In the genomic region with DNA sequence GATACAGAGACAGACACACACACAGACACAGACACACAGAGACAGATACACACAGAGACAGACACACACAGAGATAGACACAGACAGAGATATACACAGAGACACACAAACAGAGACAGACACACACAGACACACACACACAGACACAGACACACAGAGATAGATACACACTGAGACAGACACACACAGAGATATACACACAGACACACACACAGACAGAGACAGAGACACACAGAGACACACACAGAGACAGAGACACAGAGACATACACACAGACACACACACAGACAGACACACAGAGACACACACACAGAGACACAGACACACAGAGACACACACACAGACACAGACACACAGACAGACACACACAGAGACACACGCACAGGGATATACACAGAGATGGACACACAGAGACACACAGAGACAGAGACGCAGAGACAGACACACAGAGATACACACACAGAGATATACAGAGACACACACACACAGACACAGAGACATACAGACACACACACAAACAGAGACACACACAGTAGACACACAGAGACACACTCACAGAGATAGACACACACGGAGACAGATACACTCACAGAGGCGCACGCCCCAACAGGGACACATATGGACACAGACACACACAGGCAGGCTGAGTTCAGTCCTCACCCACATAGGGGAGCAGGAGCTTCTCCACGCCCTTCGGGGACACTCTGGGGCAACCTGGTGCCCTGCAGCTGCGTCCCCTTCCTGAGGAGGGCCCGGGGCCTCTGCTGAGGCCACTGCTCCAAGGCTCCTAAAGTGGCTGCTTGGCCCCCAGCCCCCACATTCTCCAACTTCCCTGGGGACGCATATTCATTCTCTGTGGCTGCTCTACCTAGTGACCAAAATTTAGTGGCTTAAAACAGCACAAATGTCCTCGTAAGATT, we compare ENCODE assay signal across 2 cellular contexts.
TF ChIP-seq lines count a peak whose summit lies in the region.

No MANE protein-coding gene starts in this region.

TF ChIP-seq in GM23338, 12 proteins besides CTCF, POLR2A, EP300 and RAD21 (continues in another document):
- TF ChIP-seq CREB1 (CRISPR knock-in tag; IDR thresholded peaks at IDR 0.05; ENCODE audit: low read depth) (no peak), NANOG (IDR thresholded peaks at IDR 0.05; ENCODE audit: borderline replicate concordance) (no peak), ZNF331 (CRISPR knock-in tag; IDR thresholded peaks at IDR 0.05; ENCODE audit: low read depth) (no peak)
- TF ChIP-seq, protein P1, sequence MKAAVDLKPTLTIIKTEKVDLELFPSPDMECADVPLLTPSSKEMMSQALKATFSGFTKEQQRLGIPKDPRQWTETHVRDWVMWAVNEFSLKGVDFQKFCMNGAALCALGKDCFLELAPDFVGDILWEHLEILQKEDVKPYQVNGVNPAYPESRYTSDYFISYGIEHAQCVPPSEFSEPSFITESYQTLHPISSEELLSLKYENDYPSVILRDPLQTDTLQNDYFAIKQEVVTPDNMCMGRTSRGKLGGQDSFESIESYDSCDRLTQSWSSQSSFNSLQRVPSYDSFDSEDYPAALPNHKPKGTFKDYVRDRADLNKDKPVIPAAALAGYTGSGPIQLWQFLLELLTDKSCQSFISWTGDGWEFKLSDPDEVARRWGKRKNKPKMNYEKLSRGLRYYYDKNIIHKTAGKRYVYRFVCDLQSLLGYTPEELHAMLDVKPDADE (IDR thresholded peaks at IDR 0.05): no peak
- TF ChIP-seq, protein P2, sequence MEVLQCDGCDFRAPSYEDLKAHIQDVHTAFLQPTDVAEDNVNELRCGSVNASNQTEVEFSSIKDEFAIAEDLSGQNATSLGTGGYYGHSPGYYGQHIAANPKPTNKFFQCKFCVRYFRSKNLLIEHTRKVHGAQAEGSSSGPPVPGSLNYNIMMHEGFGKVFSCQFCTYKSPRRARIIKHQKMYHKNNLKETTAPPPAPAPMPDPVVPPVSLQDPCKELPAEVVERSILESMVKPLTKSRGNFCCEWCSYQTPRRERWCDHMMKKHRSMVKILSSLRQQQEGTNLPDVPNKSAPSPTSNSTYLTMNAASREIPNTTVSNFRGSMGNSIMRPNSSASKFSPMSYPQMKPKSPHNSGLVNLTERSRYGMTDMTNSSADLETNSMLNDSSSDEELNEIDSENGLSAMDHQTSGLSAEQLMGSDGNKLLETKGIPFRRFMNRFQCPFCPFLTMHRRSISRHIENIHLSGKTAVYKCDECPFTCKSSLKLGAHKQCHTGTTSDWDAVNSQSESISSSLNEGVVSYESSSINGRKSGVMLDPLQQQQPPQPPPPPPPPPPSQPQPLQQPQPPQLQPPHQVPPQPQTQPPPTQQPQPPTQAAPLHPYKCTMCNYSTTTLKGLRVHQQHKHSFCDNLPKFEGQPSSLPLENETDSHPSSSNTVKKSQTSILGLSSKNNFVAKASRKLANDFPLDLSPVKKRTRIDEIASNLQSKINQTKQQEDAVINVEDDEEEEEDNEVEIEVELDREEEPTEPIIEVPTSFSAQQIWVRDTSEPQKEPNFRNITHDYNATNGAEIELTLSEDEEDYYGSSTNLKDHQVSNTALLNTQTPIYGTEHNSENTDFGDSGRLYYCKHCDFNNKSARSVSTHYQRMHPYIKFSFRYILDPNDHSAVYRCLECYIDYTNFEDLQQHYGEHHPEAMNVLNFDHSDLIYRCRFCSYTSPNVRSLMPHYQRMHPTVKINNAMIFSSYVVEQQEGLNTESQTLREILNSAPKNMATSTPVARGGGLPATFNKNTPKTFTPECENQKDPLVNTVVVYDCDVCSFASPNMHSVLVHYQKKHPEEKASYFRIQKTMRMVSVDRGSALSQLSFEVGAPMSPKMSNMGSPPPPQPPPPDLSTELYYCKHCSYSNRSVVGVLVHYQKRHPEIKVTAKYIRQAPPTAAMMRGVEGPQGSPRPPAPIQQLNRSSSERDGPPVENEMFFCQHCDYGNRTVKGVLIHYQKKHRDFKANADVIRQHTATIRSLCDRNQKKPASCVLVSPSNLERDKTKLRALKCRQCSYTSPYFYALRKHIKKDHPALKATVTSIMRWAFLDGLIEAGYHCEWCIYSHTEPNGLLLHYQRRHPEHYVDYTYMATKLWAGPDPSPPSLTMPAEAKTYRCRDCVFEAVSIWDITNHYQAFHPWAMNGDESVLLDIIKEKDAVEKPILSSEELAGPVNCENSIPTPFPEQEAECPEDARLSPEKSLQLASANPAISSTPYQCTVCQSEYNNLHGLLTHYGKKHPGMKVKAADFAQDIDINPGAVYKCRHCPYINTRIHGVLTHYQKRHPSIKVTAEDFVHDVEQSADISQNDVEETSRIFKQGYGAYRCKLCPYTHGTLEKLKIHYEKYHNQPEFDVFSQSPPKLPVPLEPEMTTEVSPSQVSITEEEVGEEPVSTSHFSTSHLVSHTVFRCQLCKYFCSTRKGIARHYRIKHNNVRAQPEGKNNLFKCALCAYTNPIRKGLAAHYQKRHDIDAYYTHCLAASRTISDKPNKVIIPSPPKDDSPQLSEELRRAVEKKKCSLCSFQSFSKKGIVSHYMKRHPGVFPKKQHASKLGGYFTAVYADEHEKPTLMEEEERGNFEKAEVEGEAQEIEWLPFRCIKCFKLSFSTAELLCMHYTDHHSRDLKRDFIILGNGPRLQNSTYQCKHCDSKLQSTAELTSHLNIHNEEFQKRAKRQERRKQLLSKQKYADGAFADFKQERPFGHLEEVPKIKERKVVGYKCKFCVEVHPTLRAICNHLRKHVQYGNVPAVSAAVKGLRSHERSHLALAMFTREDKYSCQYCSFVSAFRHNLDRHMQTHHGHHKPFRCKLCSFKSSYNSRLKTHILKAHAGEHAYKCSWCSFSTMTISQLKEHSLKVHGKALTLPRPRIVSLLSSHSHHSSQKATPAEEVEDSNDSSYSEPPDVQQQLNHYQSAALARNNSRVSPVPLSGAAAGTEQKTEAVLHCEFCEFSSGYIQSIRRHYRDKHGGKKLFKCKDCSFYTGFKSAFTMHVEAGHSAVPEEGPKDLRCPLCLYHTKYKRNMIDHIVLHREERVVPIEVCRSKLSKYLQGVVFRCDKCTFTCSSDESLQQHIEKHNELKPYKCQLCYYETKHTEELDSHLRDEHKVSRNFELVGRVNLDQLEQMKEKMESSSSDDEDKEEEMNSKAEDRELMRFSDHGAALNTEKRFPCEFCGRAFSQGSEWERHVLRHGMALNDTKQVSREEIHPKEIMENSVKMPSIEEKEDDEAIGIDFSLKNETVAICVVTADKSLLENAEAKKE (CRISPR knock-in tag; IDR thresholded peaks at IDR 0.05): no peak
- TF ChIP-seq, protein P3, sequence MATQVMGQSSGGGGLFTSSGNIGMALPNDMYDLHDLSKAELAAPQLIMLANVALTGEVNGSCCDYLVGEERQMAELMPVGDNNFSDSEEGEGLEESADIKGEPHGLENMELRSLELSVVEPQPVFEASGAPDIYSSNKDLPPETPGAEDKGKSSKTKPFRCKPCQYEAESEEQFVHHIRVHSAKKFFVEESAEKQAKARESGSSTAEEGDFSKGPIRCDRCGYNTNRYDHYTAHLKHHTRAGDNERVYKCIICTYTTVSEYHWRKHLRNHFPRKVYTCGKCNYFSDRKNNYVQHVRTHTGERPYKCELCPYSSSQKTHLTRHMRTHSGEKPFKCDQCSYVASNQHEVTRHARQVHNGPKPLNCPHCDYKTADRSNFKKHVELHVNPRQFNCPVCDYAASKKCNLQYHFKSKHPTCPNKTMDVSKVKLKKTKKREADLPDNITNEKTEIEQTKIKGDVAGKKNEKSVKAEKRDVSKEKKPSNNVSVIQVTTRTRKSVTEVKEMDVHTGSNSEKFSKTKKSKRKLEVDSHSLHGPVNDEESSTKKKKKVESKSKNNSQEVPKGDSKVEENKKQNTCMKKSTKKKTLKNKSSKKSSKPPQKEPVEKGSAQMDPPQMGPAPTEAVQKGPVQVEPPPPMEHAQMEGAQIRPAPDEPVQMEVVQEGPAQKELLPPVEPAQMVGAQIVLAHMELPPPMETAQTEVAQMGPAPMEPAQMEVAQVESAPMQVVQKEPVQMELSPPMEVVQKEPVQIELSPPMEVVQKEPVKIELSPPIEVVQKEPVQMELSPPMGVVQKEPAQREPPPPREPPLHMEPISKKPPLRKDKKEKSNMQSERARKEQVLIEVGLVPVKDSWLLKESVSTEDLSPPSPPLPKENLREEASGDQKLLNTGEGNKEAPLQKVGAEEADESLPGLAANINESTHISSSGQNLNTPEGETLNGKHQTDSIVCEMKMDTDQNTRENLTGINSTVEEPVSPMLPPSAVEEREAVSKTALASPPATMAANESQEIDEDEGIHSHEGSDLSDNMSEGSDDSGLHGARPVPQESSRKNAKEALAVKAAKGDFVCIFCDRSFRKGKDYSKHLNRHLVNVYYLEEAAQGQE (IDR thresholded peaks at IDR 0.05; ENCODE audit: unreplicated experiment): no peak

TF ChIP-seq in K562, 482 proteins besides CTCF, POLR2A, EP300 and RAD21:
- TF ChIP-seq ZNF444 (CRISPR knock-in tag; IDR thresholded peaks at IDR 0.05) (no peak), NFIC (IDR thresholded peaks at IDR 0.05) (peak; percentile 22; the same call in 1 of the 2 replicates), CREBBP (IDR thresholded peaks at IDR 0.05; ENCODE audit: low read depth, low read length) (no peak), SIRT6 (IDR thresholded peaks at IDR 0.05; ENCODE audit: low read depth, low read length) (no peak), SMARCA5 (IDR thresholded peaks at IDR 0.05) (peak; percentile 54), ZNF644 (tag; IDR thresholded peaks at IDR 0.05; ENCODE audit: low read depth) (no peak), ELF4 (CRISPR knock-in tag; IDR thresholded peaks at IDR 0.05) (peak; percentile 27; the same call in 1 of the 2 replicates), PHF20 (IDR thresholded peaks at IDR 0.05; ENCODE audit: partially characterized antibody) (peak; percentile 33), FOXP1 (CRISPR knock-in tag; IDR thresholded peaks at IDR 0.05) (no peak), SUPT5H (IDR thresholded peaks at IDR 0.05) (0 out of 2 replicates have a peak, but pooled peaks have one; percentile 24)
- TF ChIP-seq, protein P4, sequence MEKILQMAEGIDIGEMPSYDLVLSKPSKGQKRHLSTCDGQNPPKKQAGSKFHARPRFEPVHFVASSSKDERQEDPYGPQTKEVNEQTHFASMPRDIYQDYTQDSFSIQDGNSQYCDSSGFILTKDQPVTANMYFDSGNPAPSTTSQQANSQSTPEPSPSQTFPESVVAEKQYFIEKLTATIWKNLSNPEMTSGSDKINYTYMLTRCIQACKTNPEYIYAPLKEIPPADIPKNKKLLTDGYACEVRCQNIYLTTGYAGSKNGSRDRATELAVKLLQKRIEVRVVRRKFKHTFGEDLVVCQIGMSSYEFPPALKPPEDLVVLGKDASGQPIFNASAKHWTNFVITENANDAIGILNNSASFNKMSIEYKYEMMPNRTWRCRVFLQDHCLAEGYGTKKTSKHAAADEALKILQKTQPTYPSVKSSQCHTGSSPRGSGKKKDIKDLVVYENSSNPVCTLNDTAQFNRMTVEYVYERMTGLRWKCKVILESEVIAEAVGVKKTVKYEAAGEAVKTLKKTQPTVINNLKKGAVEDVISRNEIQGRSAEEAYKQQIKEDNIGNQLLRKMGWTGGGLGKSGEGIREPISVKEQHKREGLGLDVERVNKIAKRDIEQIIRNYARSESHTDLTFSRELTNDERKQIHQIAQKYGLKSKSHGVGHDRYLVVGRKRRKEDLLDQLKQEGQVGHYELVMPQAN (IDR thresholded peaks at IDR 0.05; ENCODE audit: borderline replicate concordance): 0 out of 2 replicates have a peak, but pooled peaks have one; percentile 42
- TF ChIP-seq, protein P5, sequence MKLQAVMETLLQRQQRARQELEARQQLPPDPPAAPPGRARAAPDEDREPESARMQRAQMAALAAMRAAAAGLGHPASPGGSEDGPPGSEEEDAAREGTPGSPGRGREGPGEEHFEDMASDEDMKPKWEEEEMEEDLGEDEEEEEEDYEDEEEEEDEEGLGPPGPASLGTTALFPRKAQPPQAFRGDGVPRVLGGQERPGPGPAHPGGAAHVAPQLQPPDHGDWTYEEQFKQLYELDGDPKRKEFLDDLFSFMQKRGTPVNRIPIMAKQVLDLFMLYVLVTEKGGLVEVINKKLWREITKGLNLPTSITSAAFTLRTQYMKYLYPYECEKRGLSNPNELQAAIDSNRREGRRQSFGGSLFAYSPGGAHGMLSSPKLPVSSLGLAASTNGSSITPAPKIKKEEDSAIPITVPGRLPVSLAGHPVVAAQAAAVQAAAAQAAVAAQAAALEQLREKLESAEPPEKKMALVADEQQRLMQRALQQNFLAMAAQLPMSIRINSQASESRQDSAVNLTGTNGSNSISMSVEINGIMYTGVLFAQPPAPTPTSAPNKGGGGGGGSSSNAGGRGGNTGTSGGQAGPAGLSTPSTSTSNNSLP (IDR thresholded peaks at IDR 0.05; ENCODE audit: borderline replicate concordance, low read depth, low read length): no peak
- TF ChIP-seq, protein P6, sequence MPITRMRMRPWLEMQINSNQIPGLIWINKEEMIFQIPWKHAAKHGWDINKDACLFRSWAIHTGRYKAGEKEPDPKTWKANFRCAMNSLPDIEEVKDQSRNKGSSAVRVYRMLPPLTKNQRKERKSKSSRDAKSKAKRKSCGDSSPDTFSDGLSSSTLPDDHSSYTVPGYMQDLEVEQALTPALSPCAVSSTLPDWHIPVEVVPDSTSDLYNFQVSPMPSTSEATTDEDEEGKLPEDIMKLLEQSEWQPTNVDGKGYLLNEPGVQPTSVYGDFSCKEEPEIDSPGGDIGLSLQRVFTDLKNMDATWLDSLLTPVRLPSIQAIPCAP (CRISPR knock-in tag; IDR thresholded peaks at IDR 0.05; ENCODE audit: borderline replicate concordance): no peak
- TF ChIP-seq, protein P7, sequence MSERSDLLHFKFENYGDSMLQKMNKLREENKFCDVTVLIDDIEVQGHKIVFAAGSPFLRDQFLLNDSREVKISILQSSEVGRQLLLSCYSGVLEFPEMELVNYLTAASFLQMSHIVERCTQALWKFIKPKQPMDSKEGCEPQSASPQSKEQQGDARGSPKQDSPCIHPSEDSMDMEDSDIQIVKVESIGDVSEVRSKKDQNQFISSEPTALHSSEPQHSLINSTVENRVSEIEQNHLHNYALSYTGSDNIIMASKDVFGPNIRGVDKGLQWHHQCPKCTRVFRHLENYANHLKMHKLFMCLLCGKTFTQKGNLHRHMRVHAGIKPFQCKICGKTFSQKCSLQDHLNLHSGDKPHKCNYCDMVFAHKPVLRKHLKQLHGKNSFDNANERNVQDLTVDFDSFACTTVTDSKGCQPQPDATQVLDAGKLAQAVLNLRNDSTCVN (CRISPR knock-in tag; IDR thresholded peaks at IDR 0.05): 0 out of 2 replicates have a peak, but pooled peaks have one; percentile 68
- TF ChIP-seq, protein P8, sequence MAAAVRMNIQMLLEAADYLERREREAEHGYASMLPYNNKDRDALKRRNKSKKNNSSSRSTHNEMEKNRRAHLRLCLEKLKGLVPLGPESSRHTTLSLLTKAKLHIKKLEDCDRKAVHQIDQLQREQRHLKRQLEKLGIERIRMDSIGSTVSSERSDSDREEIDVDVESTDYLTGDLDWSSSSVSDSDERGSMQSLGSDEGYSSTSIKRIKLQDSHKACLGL (CRISPR knock-in tag; IDR thresholded peaks at IDR 0.05; ENCODE audit: borderline replicate concordance, poor library complexity, severe bottlenecking): no peak
